Comparison of ENCODE assay signal across 15 cellular contexts in the genomic region with DNA sequence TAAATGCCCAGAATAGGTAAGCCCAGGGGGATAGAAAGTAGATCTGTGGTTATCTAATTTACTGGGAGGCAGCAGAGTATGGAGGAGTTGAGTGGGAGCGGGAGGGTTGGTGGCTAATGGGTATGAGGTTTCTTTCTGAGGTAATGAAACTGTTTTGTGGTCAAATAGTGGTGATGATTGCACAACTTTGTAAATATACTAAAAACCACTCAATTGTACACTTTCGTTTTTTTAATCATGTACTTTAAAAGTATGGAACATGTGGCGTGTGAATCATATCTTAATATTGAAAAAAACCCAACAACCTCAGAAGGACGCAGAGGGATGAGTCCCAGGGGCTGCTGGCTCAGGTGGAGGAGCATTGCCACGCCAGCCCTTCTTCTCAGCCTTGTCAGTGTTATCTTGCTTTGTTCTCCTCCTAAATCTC.
DNase-seq lines count a peak whose midpoint lies in the region; ATAC-seq lines count a peak whose summit lies in the region.
"Had no signal": no experiment of that assay in that cellular context is flagged by ENCODE, and none has a peak within 500 bp of the region (broad histone marks: within the 10 kb centered on the region; RNA-seq: fewer than 3 reads in every experiment).

No MANE protein-coding gene starts in this region.

- H3K9ac ChIP-seq in BLaER1 treated with 17β-estradiol and CSF1 and Interleukin-3, amounts not matched to agents 10 nM and 100 nM, result no peak overlapping the region

- H3K27me3 ChIP-seq in BLaER1 treated with 17β-estradiol and CSF1 and Interleukin-3, amounts not matched to agents 10 nM and 100 nM, result peaks cover 10 to 100% (median 75%) of the 10 kb centered on the region in 11 experiments
- H3K27me3 ChIP-seq: gastroesophageal sphincter, sigmoid colon had no signal

- H3K9me3 ChIP-seq in BLaER1 treated with 17β-estradiol and CSF1 and Interleukin-3, amounts not matched to agents 10 nM and 100 nM (replicated peaks in 1 of 11), result peaks cover 8 to 45% (median 17%) of the 10 kb centered on the region in 11 experiments

- no peaks in the 10 kb centered on the region for H3K36me3 ChIP-seq in BLaER1 treated with 17β-estradiol and CSF1 and Interleukin-3, amounts not matched to agents 10 nM and 100 nM
- H3K36me3 ChIP-seq: gastroesophageal sphincter, sigmoid colon had no signal

- H3K4me3 ChIP-seq in BLaER1 treated with 17β-estradiol and CSF1 and Interleukin-3, amounts not matched to agents 10 nM and 100 nM, result no peak overlapping the region
- H3K4me3 ChIP-seq: gastroesophageal sphincter, sigmoid colon had no signal

- peaks cover 0 to 22% (median 12%) of the 10 kb centered on the region in 10 experiments; a peak in 12 of 20 replicates for H3K4me1 ChIP-seq in BLaER1 treated with 17β-estradiol and CSF1 and Interleukin-3, amounts not matched to agents 10 nM and 100 nM
- H3K4me1 ChIP-seq: sigmoid colon had no signal

- H3K27ac ChIP-seq in BLaER1 treated with 17β-estradiol and CSF1 and Interleukin-3, amounts not matched to agents 10 nM and 100 nM, result no peak overlapping the region
- H3K27ac ChIP-seq: gastroesophageal sphincter, sigmoid colon had no signal

- peak; percentile 74 for DNase-seq in amniotic epithelial cell (ENCODE audit: low read depth)
- no peak for DNase-seq in NCI-H128 (lab: John Stamatoyannopoulos, UW; ENCODE audit: unreplicated experiment)
- no peak for DNase-seq in A172 (ENCODE audit: low spot score)
- DNase-seq in stimulated activated CD4-positive, alpha-beta T cell treated with anti-CD3 and anti-CD28 coated beads, Interleukin-1b, Interleukin-23, amount 100 ng/mL, for 48 hours, result no peak
- DNase-seq in NCI-H1694 treated with DMSO at 0.1 percent for 48 hours (lab: John Stamatoyannopoulos, UW), result no peak
- DNase-seq: activated T-cell treated with anti-CD3 and anti-CD28 coated beads, Interleukin-2, amount 50 U/mL, for 4 hours; GDM1; KBM-7; NK-92 treated with Interleukin-12 subunit alpha and Interleukin-12 subunit beta, amount 100 ng/mL, for 24 hours; sigmoid colon; stimulated activated CD8-positive, alpha-beta memory T cell treated with anti-CD3 and anti-CD28 coated beads, Interleukin-4, amount 100 ng/mL, for 48 hours had no signal

- peak; percentile 68 for ATAC-seq in GM21529 (IDR thresholded peaks at IDR 0.05; ENCODE audit: unreplicated experiment)
- ATAC-seq in HG03521 (IDR thresholded peaks at IDR 0.05; ENCODE audit: unreplicated experiment), result peak; percentile 48
- ATAC-seq: gastroesophageal sphincter had no signal

- peak overlapping the region in 6 of 11 experiments; percentile 1 to 41 (median 33); a peak in 2 of 22 replicates for H3K4me2 ChIP-seq in BLaER1 treated with 17β-estradiol and CSF1 and Interleukin-3, amounts not matched to agents 10 nM and 100 nM

- H4K20me1 ChIP-seq in BLaER1 treated with 17β-estradiol and CSF1 and Interleukin-3, amounts not matched to agents 10 nM and 100 nM, result peaks cover 0 to 57% (median 0%) of the 10 kb centered on the region in 11 experiments; a peak in 6 of 22 replicates
